12 cellular contexts compared by ENCODE assay signal in the genomic region with DNA sequence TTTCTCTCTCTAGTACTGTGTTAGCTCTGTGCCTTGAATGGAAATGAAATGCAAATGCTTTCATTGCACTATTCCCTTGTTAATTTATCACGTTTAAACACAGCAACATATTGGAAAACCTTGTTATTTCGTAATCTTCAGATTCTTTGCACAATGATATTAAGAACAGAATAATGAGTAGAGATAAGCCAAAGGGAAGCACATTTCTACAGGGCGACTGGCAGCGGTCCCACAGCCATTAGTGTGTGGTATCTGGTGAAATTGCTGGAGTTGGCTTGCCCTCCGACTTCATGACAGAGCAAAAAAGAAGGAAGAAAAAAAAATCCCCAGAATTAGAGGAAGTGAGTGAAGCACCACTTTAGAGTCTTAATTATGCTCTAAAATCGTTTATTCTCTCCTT.
A peak's percentile ranks its signal among the peaks of the same experiment; 100 is the strongest.
DNase-seq lines count a peak whose midpoint lies in the region; ATAC-seq, FAIRE-seq and TF ChIP-seq lines count a peak whose summit lies in the region.
"Had no signal": no experiment of that assay in that cellular context is flagged by ENCODE, and none has a peak within 500 bp of the region (broad histone marks: within the 10 kb centered on the region; RNA-seq: fewer than 3 reads in every experiment).

No MANE protein-coding gene starts in this region.

- H3K4me3 Mint-ChIP-seq in activated naive CD4-positive, alpha-beta T cell treated with anti-CD3 and anti-CD28 coated beads for 36 hours: no peak overlapping the region
- no peak overlapping the region for H3K4me3 Mint-ChIP-seq in chondrocyte (ENCODE audit: unreplicated experiment)
- H3K4me3 Mint-ChIP-seq: B cell had no signal

- no peaks in the 10 kb centered on the region for H3K36me3 Mint-ChIP-seq in activated naive CD4-positive, alpha-beta T cell treated with anti-CD3 and anti-CD28 coated beads for 36 hours (ENCODE audit: low read depth)
- H3K36me3 Mint-ChIP-seq in chondrocyte (ENCODE audit: low read depth): no peaks in the 10 kb centered on the region

- ATAC-seq in HepG2 (no peak), lower lobe of right lung (peak; percentile 68 to 76), aorta (ENCODE audit: low FRiP score) (peak; percentile 69)

- no peaks in the 10 kb centered on the region for H3K9me3 Mint-ChIP-seq in activated naive CD4-positive, alpha-beta T cell treated with anti-CD3 and anti-CD28 coated beads for 36 hours
- no peaks in the 10 kb centered on the region for H3K9me3 Mint-ChIP-seq in chondrocyte (ENCODE audit: low read depth)

- TF ChIP-seq CTCF in liver (IDR thresholded peaks at IDR 0.05; ENCODE audit: low read depth, low read length, missing input control): no peak
- no peak for TF ChIP-seq CTCF in HepG2 (CRISPR knock-in tag; IDR thresholded peaks at IDR 0.05)
- TF ChIP-seq CTCF in bronchial epithelial cell (IDR thresholded peaks at IDR 0.05; ENCODE audit: insufficient read depth, low read length, severe bottlenecking): no peak
- no peak for TF ChIP-seq CTCF in lower lobe of right lung (IDR thresholded peaks at IDR 0.05)
- TF ChIP-seq CTCF in chondrocyte (IDR thresholded peaks at IDR 0.05): no peak

- no TSS peak for BruUV-seq in HepG2 (replicated peaks; lab: Mats Ljungman, UMichigan)

- CTCF ChIA-PET in HepG2 (lab: Yijun Ruan, JAX; ENCODE audit: low intra/inter-chr PET ratio, low total read pairs): no interaction called here
- CTCF ChIA-PET in activated naive CD4-positive, alpha-beta T cell treated with anti-CD3 and anti-CD28 coated beads for 36 hours (lab: Charles Lee): no interaction called here

- no peaks in the 10 kb centered on the region for H3K4me1 Mint-ChIP-seq in activated naive CD4-positive, alpha-beta T cell treated with anti-CD3 and anti-CD28 coated beads for 36 hours (ENCODE audit: low read depth)
- peaks cover 5% of the 10 kb centered on the region for H3K4me1 Mint-ChIP-seq in chondrocyte (ENCODE audit: low read depth)
- H3K4me1 Mint-ChIP-seq: B cell had no signal

- H3K27ac ChIP-seq in liver (ENCODE audit: low read depth in 1 of 2, low read length in 2 of 2) (no peak overlapping the region), HepG2 (ENCODE audit: extremely low read length, insufficient read depth, low read length) (no peak overlapping the region), lower lobe of right lung (no peak overlapping the region), aorta (ENCODE audit: low read depth in 1 of 2, low read length in 2 of 2) (no peak overlapping the region)

- H3K27me3 ChIP-seq in liver (ENCODE audit: control insufficient read depth in 4 of 4, insufficient read depth in 4 of 4, low read length in 3 of 4) (no peaks in the 10 kb centered on the region), HepG2 (ENCODE audit: control insufficient read depth in 1 of 2, insufficient read depth in 2 of 2, low read length in 2 of 2) (no peaks in the 10 kb centered on the region), bronchial epithelial cell (ENCODE audit: control insufficient read depth, insufficient read depth, low read length) (no peaks in the 10 kb centered on the region), lower lobe of right lung (ENCODE audit: low read depth) (no peaks in the 10 kb centered on the region), aorta (ENCODE audit: control insufficient read depth in 1 of 2, insufficient read depth in 2 of 2, low read length in 1 of 2) (no peaks in the 10 kb centered on the region)

- no peaks in the 10 kb centered on the region for H3K36me3 ChIP-seq in liver (ENCODE audit: control insufficient read depth in 4 of 4, insufficient read depth in 3 of 4, low read depth in 1 of 4, low read length in 3 of 4)
- no peaks in the 10 kb centered on the region for H3K36me3 ChIP-seq in HepG2 (replicated peaks in 1 of 2; ENCODE audit: control insufficient read depth in 1 of 2, insufficient read depth in 2 of 2, low read length in 2 of 2)
- H3K36me3 ChIP-seq in bronchial epithelial cell (ENCODE audit: control insufficient read depth, insufficient read depth, low read length): no peaks in the 10 kb centered on the region
- no peaks in the 10 kb centered on the region for H3K36me3 ChIP-seq in lower lobe of right lung
- no peaks in the 10 kb centered on the region for H3K36me3 ChIP-seq in aorta (ENCODE audit: control insufficient read depth in 1 of 2, insufficient read depth in 2 of 2, low read length in 1 of 2)

- TF ChIP-seq RAD21 in liver (IDR thresholded peaks at IDR 0.05) (no peak), HepG2 (CRISPR knock-in tag; IDR thresholded peaks at IDR 0.05) (no peak)

- TF ChIP-seq EP300 in HepG2 (IDR thresholded peaks at IDR 0.05; ENCODE audit: low read depth in 2 of 2, low read length in 2 of 2) (no peak), HepG2 (CRISPR knock-in tag; IDR thresholded peaks at IDR 0.05; ENCODE audit: borderline replicate concordance) (no peak)

- DNase-seq in HepG2 (ENCODE audit: low spot score) (no peak), bronchial epithelial cell (ENCODE audit: low read depth) (peak; percentile 48), lower lobe of right lung (peak; percentile 64), aorta (peak; percentile 75 to 86), NCI-H526 (lab: John Stamatoyannopoulos, UW) (no peak), chondrocyte (ENCODE audit: low spot score) (no peak)
- no peak for DNase-seq in activated naive CD4-positive, alpha-beta T cell treated with anti-CD3 and anti-CD28 coated beads for 36 hours
- DNase-seq: activated effector memory CD4-positive, alpha-beta T cell treated with Interleukin-2 at 50 U/mL for 16 hours; MM.1S; T-helper 1 cell had no signal

- in situ Hi-C loops in HepG2 (cut with HindIII; ENCODE audit: extremely low pct_ligation_motif_present, low pct_unique_long_range_greater_than_20kb): no loop called here

- WGBS in liver: 38% methylated on average over 6 of the region's 6 CpGs
- WGBS in HepG2 (ENCODE audit: low lambda C conversion rate): 1% methylated on average over 6 of the region's 6 CpGs
- whole genome bisulfite sequencing in aorta, 2 donors: 3 to 5% methylated on average over 6 of the region's 6 CpGs

- no peak overlapping the region for H2AFZ ChIP-seq in HepG2 (ENCODE audit: low read length)

- H3K27ac Mint-ChIP-seq in activated naive CD4-positive, alpha-beta T cell treated with anti-CD3 and anti-CD28 coated beads for 36 hours: no peak overlapping the region
- H3K27ac Mint-ChIP-seq in chondrocyte (ENCODE audit: unreplicated experiment): no peak overlapping the region
- H3K27ac Mint-ChIP-seq: B cell had no signal

- H3K4me2 ChIP-seq in HepG2 (ENCODE audit: low read depth, low read length): no peak overlapping the region

- no peaks in the 10 kb centered on the region for H3K4me1 ChIP-seq in liver (ENCODE audit: control insufficient read depth in 4 of 4, insufficient read depth in 4 of 4, low read length in 3 of 4)
- H3K4me1 ChIP-seq in HepG2 (ENCODE audit: insufficient read depth, low read length): no peaks in the 10 kb centered on the region
- H3K4me1 ChIP-seq in lower lobe of right lung: peaks cover 11% of the 10 kb centered on the region
- peaks cover 0 to 4% of the 10 kb centered on the region in 2 donors for H3K4me1 ChIP-seq in aorta (ENCODE audit: control insufficient read depth in 1 of 2, insufficient read depth in 2 of 2, low read length in 2 of 2)

- H3K27me3 Mint-ChIP-seq in activated naive CD4-positive, alpha-beta T cell treated with anti-CD3 and anti-CD28 coated beads for 36 hours (ENCODE audit: low read depth): peaks cover 4% of the 10 kb centered on the region
- peaks cover 26% of the 10 kb centered on the region for H3K27me3 Mint-ChIP-seq in chondrocyte (ENCODE audit: low read depth)

- no peak overlapping the region for H3K4me3 ChIP-seq in liver (ENCODE audit: low read depth in 1 of 3, low read length in 3 of 3)
- no peak overlapping the region for H3K4me3 ChIP-seq in HepG2 (replicated peaks in 1 of 3; ENCODE audit: insufficient read depth in 1 of 3, low read depth in 2 of 3, low read length in 3 of 3)
- no peak overlapping the region for H3K4me3 ChIP-seq in bronchial epithelial cell (ENCODE audit: low read depth, low read length)
- H3K4me3 ChIP-seq in lower lobe of right lung: no peak overlapping the region
- H3K4me3 ChIP-seq in aorta (ENCODE audit: low read length in 2 of 2): no peak overlapping the region

- no peaks in the 10 kb centered on the region for H3K9me3 ChIP-seq in liver (ENCODE audit: control insufficient read depth in 4 of 4, low read length in 3 of 4)
- H3K9me3 ChIP-seq in HepG2 (ENCODE audit: low read length): no peaks in the 10 kb centered on the region
- H3K9me3 ChIP-seq in lower lobe of right lung: no peaks in the 10 kb centered on the region
- no peaks in the 10 kb centered on the region for H3K9me3 ChIP-seq in aorta (ENCODE audit: control insufficient read depth, low read length)

- POLR2A ChIA-PET in HepG2 (lab: Yijun Ruan, JAX): no interaction called here

- H3K9ac ChIP-seq in liver (ENCODE audit: low read depth in 1 of 2, low read length in 2 of 2) (no peak overlapping the region), HepG2 (ENCODE audit: insufficient read depth, low read depth, low read length) (no peak overlapping the region)

- H4K20me1 ChIP-seq in HepG2 (ENCODE audit: insufficient read depth, low read length): no peaks in the 10 kb centered on the region

- no peak for FAIRE-seq in HepG2 (lab: Jason Lieb, UNC)
- no peak for FAIRE-seq in bronchial epithelial cell (lab: Jason Lieb, UNC)

- H3K79me2 ChIP-seq in HepG2 (ENCODE audit: insufficient read depth, low read length): no peaks in the 10 kb centered on the region

- intact Hi-C loops in HepG2 (cut with micrococcal nuclease; ENCODE audit: unreplicated experiment) (no loop called here), lower lobe of right lung (cut with DNase I) (no loop called here), aorta (cut with DNase I) (no loop called here)
- intact Hi-C loops in activated naive CD4-positive, alpha-beta T cell treated with anti-CD3 and anti-CD28 coated beads for 36 hours (cut with micrococcal nuclease): no loop called here

- no peak for TF ChIP-seq POLR2A in HepG2 (IDR thresholded peaks at IDR 0.05; ENCODE audit: insufficient read depth in 1 of 2, low read depth in 2 of 2, low read length in 2 of 2)

TF ChIP-seq in liver, 16 proteins besides CTCF, POLR2A, EP300 and RAD21 (continues in another document):
- TF ChIP-seq FOXA1 (IDR thresholded peaks at IDR 0.05): no peak
- peak; percentile 18 for TF ChIP-seq NR2F2 (IDR thresholded peaks at IDR 0.05)
- TF ChIP-seq SP1 (IDR thresholded peaks at IDR 0.05): no peak

TF ChIP-seq in HepG2, 621 proteins besides CTCF, POLR2A, EP300 and RAD21 (continues in another document):
- no peak for TF ChIP-seq ZNF724P (CRISPR knock-in tag; IDR thresholded peaks at IDR 0.05; ENCODE audit: borderline replicate concordance)
- no peak for TF ChIP-seq ZBTB14 (CRISPR knock-in tag; IDR thresholded peaks at IDR 0.05)
- no peak for TF ChIP-seq ZNF558 (CRISPR knock-in tag; IDR thresholded peaks at IDR 0.05; ENCODE audit: borderline replicate concordance)

Comparison
In these comparisons a context has a peak if more than half of its experiments do, and no peak if none do; other contexts are left out.
1. DNase-seq: peak in bronchial epithelial cell (single experiment), lower lobe of right lung (single experiment) and aorta (2 of 2); none in HepG2 (single experiment), NCI-H526 (0 of 2), activated naive CD4-positive, alpha-beta T cell treated with anti-CD3 and anti-CD28 coated beads for 36 hours (single experiment) and chondrocyte (single experiment).